ENCODE assay signal across 9 cellular contexts in genomic region chr20:8657664-8658063, GRCh38.
"Had no signal": no experiment of that assay in that cellular context is flagged by ENCODE, and none has a peak within 500 bp of the region (broad histone marks: within the 10 kb centered on the region; RNA-seq: fewer than 3 reads in every experiment).

No MANE protein-coding gene starts in this region.

- DNase-seq: H9, HCEC 1CT, Karpas-422, KBM-7 had no signal

- H3K4me2 ChIP-seq: GM23338, KMS-11 had no signal

- ATAC-seq: GM23338 had no signal

- H3K4me3 ChIP-seq: GM23338 had no signal

- H3K27ac ChIP-seq: KMS-11 had no signal

- FAIRE-seq: H1, H54, HTR-8/SVneo had no signal
